19 cellular contexts compared by ENCODE assay signal in genomic region chr2:137252934-137253333, GRCh38.
DNase-seq lines count a peak whose midpoint lies in the region; ATAC-seq and TF ChIP-seq lines count a peak whose summit lies in the region.
"Had no signal": no experiment of that assay in that cellular context is flagged by ENCODE, and none has a peak within 500 bp of the region (broad histone marks: within the 10 kb centered on the region; RNA-seq: fewer than 3 reads in every experiment).

No MANE protein-coding gene starts in this region.

- H3K36me3 ChIP-seq in PC-3 (ENCODE audit: low read depth, low read length) = no peaks in the 10 kb centered on the region
- H3K36me3 ChIP-seq in esophagus squamous epithelium = no peaks in the 10 kb centered on the region
- H3K36me3 ChIP-seq in MM.1S (replicated peaks; ENCODE audit: insufficient read depth, low read length) = no peaks in the 10 kb centered on the region
- H3K36me3 ChIP-seq: ovary, sigmoid colon had no signal

- CTCF ChIA-PET in PC-3 (lab: Charles Lee) = no interaction called here

- H2AFZ ChIP-seq in PC-3 (ENCODE audit: low read length) = no peak overlapping the region
- no peak overlapping the region for H2AFZ ChIP-seq in MM.1S (ENCODE audit: low read length)
- H2AFZ ChIP-seq: PC-9 had no signal

- H3K4me1 ChIP-seq in PC-3 (ENCODE audit: insufficient read depth, low read length) (peaks cover 52% of the 10 kb centered on the region), esophagus squamous epithelium (peaks cover 0 to 9% (median 0%) of the 10 kb centered on the region in 3 donors), MM.1S (ENCODE audit: low read length) (no peaks in the 10 kb centered on the region)
- H3K4me1 ChIP-seq: sigmoid colon had no signal

- POLR2A ChIA-PET in PC-3 (lab: Charles Lee; ENCODE audit: unreplicated experiment) = no interaction called here

- H3K79me2 ChIP-seq in PC-3 (ENCODE audit: low read length) (no peaks in the 10 kb centered on the region), MM.1S (ENCODE audit: low read length) (no peaks in the 10 kb centered on the region)

- BruUV-seq in PC-3 (replicated peaks; lab: Mats Ljungman, UMichigan) = no TSS peak

- H3K27ac ChIP-seq in PC-3 (ENCODE audit: low read length) (peak overlapping the region; percentile 22; the same call in 1 of the 2 replicates), esophagus squamous epithelium (no peak overlapping the region), MM.1S (ENCODE audit: low read length) (no peak overlapping the region)
- H3K27ac ChIP-seq: KMS-11, ovary, PC-9, sigmoid colon had no signal

- H4K20me1 ChIP-seq in PC-3 (ENCODE audit: low read length) (no peaks in the 10 kb centered on the region), MM.1S (ENCODE audit: insufficient read depth, low read length) (no peaks in the 10 kb centered on the region)

- intact Hi-C loops in PC-3 (cut with micrococcal nuclease) (no loop called here), esophagus squamous epithelium (cut with DNase I) (no loop called here)

- H3F3A ChIP-seq in PC-3 (ENCODE audit: low read length, unreplicated experiment) = peaks cover 8% of the 10 kb centered on the region
- no peaks in the 10 kb centered on the region for H3F3A ChIP-seq in MM.1S (ENCODE audit: insufficient read depth, low read length)

- no peaks in the 10 kb centered on the region for H3K9me2 ChIP-seq in PC-3 (replicated peaks; ENCODE audit: low read length)
- no peaks in the 10 kb centered on the region for H3K9me2 ChIP-seq in MM.1S (replicated peaks; ENCODE audit: insufficient read depth, low read length)

- no peak overlapping the region for H3K4me3 ChIP-seq in PC-3 (ENCODE audit: low read length)
- H3K4me3 ChIP-seq in cardiac fibroblast (replicated peaks in 1 of 2; ENCODE audit: low read depth in 2 of 2, low read length in 2 of 2) = no peak overlapping the region
- no peak overlapping the region for H3K4me3 ChIP-seq in esophagus squamous epithelium
- no peak overlapping the region for H3K4me3 ChIP-seq in MM.1S (ENCODE audit: low read length)
- H3K4me3 ChIP-seq: lung, ovary, PC-9, sigmoid colon had no signal

- TF ChIP-seq POLR2A in esophagus squamous epithelium (IDR thresholded peaks at IDR 0.05) = no peak

- H3K4me2 ChIP-seq in PC-3 (ENCODE audit: low read length) (peak overlapping the region; percentile 25; the same call in 1 of the 2 replicates), MM.1S (ENCODE audit: low read depth, low read length) (no peak overlapping the region)
- H3K4me2 ChIP-seq: KMS-11, PC-9 had no signal

- TF ChIP-seq CTCF in PC-3 (conservative IDR thresholded peaks at IDR 0.05; ENCODE audit: low read depth, low read length) = no peak
- TF ChIP-seq CTCF in cardiac fibroblast (IDR thresholded peaks at IDR 0.05; ENCODE audit: low read depth, low read length) = no peak
- no peak for TF ChIP-seq CTCF in esophagus squamous epithelium (IDR thresholded peaks at IDR 0.05)
- no peak for TF ChIP-seq CTCF in MM.1S (IDR thresholded peaks at IDR 0.05; ENCODE audit: low read length)

- ATAC-seq in GM18502 (IDR thresholded peaks at IDR 0.05; ENCODE audit: poor library complexity, unreplicated experiment) (peak; percentile 50), PC-3 (peak; percentile 69), HG02798 (IDR thresholded peaks at IDR 0.05; ENCODE audit: poor library complexity, unreplicated experiment) (no peak)
- ATAC-seq: activated CD4-positive, alpha-beta T cell treated with anti-CD3 and anti-CD28 coated beads for 36 hours had no signal

- no peaks in the 10 kb centered on the region for H3K9me3 ChIP-seq in PC-3 (ENCODE audit: low read length)
- H3K9me3 ChIP-seq in esophagus squamous epithelium = no peaks in the 10 kb centered on the region
- H3K9me3 ChIP-seq in MM.1S (replicated peaks; ENCODE audit: insufficient read depth, low read length) = no peaks in the 10 kb centered on the region
- H3K9me3 ChIP-seq: ovary, sigmoid colon had no signal

- H3K27me3 ChIP-seq in PC-3 (ENCODE audit: low read length) (no peaks in the 10 kb centered on the region), esophagus squamous epithelium (no peaks in the 10 kb centered on the region), MM.1S (replicated peaks; ENCODE audit: insufficient read depth, low read length) (no peaks in the 10 kb centered on the region)
- H3K27me3 ChIP-seq: ovary, sigmoid colon had no signal

- DNase-seq in PC-3 = peak; percentile 81
- peak; percentile 2 to 68 for DNase-seq in cardiac fibroblast (ENCODE audit: low read depth in 2 of 2)
- peak; percentile 9 for DNase-seq in myocyte (ENCODE audit: low read depth)
- no peak for DNase-seq in esophagus squamous epithelium (lab: John Stamatoyannopoulos, UW)
- DNase-seq in MM.1S = no peak
- no peak for DNase-seq in HuH-7 (ENCODE audit: low spot score)
- DNase-seq: activated CD4-positive, alpha-beta T cell treated with anti-CD3 and anti-CD28 coated beads for 36 hours; activated effector memory CD4-positive, alpha-beta T cell treated with anti-CD3 and anti-CD28 coated beads, Interleukin-2, amount 50 U/mL, for 16 hours; DMS79 treated with DMSO at 0.1 percent for 48 hours; head of caudate nucleus; NCI-H1105; NCI-H69; ovary; PC-9; sigmoid colon had no signal

- H3K9ac ChIP-seq in PC-3 (ENCODE audit: low read length) (no peak overlapping the region), MM.1S (ENCODE audit: low read length) (no peak overlapping the region)
- H3K9ac ChIP-seq: KMS-11 had no signal

Comparison
In these comparisons a context has a peak if more than half of its experiments do, and no peak if none do; other contexts are left out.
1. DNase-seq: peak in PC-3 (single experiment), cardiac fibroblast (2 of 2) and myocyte (single experiment); none in esophagus squamous epithelium (single experiment), MM.1S (single experiment) and HuH-7 (single experiment).